Comparison of ENCODE assay signal across 8 cellular contexts in the genomic region with DNA sequence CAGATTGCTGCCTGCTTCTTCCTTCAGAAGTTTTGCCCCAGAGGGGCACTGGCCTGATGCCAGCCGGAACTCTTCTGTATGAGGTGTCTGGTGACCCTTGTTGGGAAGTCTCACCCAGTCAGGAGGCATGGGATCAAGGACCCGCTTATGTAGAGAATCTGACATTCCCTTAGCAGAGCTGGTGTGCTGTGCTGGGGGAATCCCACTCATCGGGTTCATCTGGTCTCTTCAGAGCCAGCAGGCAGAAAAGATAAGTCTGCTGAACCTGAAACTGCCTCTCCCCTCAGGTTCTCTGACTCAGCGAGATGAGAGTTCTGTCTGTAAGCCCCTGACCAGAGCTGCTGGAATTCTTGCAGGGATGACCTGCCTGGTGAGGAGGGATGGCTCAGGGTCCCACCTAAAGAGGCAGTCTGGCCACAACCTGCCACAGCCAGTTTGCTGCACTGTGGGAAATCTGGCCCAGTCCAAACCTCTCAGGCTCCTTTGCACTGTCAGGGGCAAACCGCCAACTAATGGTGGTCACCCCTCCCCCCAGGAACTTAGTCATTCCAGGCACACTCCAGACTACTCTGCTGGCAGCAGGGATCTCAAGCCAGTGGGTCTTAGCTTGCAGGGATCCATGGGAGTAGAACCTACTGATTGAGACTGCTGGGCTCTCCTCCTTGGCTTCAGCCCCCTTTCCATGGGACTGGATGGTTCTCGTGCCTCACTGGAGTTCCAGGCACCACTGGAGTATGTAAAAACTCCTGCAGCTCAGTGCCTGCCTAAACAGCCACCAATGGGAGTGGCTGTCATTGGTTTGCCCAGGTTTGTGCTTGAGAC. TPM values are rescaled to one million over a fixed set of nuclear protein-coding genes. Genes with fewer than 3 reads are reported as not detected.
DNase-seq lines count a peak whose midpoint lies in the region; ATAC-seq and TF ChIP-seq lines count a peak whose summit lies in the region.

No MANE protein-coding gene starts in this region.

- no peak for ATAC-seq in GM18505 (IDR thresholded peaks at IDR 0.05; ENCODE audit: unreplicated experiment)
- ATAC-seq in HG03025 (IDR thresholded peaks at IDR 0.05; ENCODE audit: low FRiP score, unreplicated experiment), result peak; percentile 35
- ATAC-seq in SK-N-SH treated with all-trans-retinoic acid at 6 μM for 48 hours, result peak; percentile 98
- peak; percentile 59 to 86 (median 76) for ATAC-seq in right lobe of liver

- in situ Hi-C loops in brain microvascular endothelial cell (cut with HindIII; ENCODE audit: low pct_ligation_motif_present, low sequenced_read_pairs), result no loop called here

- WGBS in right lobe of liver (ENCODE audit: insufficient coverage, low coverage, low lambda C conversion rate, missing lambda C conversion rate), result 60% methylated on average over 2 of the region's 6 CpGs
- WGBS in thymus, result 35% methylated on average over 6 of the region's 6 CpGs

- peak overlapping the region; percentile 36 for H3K27ac ChIP-seq in brain microvascular endothelial cell
- H3K27ac ChIP-seq in right lobe of liver, result no peak overlapping the region
- H3K27ac ChIP-seq in thymus (ENCODE audit: low read depth), result peak overlapping the region; percentile 67

- H3K4me1 ChIP-seq in right lobe of liver (no peaks in the 10 kb centered on the region), thymus (ENCODE audit: control insufficient read depth, insufficient read depth, low read length) (peaks cover 15% of the 10 kb centered on the region)

- H3K27me3 ChIP-seq in brain microvascular endothelial cell (replicated peaks) (no peaks in the 10 kb centered on the region), right lobe of liver (no peaks in the 10 kb centered on the region), thymus (ENCODE audit: control insufficient read depth, insufficient read depth) (no peaks in the 10 kb centered on the region)

- no peaks in the 10 kb centered on the region for H3K36me3 ChIP-seq in brain microvascular endothelial cell (replicated peaks)
- H3K36me3 ChIP-seq in right lobe of liver, result no peaks in the 10 kb centered on the region
- H3K36me3 ChIP-seq in thymus (ENCODE audit: control insufficient read depth, insufficient read depth), result no peaks in the 10 kb centered on the region

- intact Hi-C loops in right lobe of liver (cut with DNase I), result no loop called here

- H3K4me3 ChIP-seq in brain microvascular endothelial cell (ENCODE audit: low read depth, low read length) (no peak overlapping the region), right lobe of liver (no peak overlapping the region), thymus (ENCODE audit: low read length) (no peak overlapping the region)

- peak; percentile 42 for TF ChIP-seq POLR2A in GM18505 (IDR thresholded peaks at IDR 0.05; ENCODE audit: borderline replicate concordance, extremely low read depth, insufficient read depth, insufficient read length)
- TF ChIP-seq POLR2A in right lobe of liver (IDR thresholded peaks at IDR 0.05), result no peak

- DNase-seq in brain microvascular endothelial cell, result peak; percentile 94
- peak in 2 of 3 donors; percentile 41 to 55 for DNase-seq in right lobe of liver
- DNase-seq in NCI-H1436 treated with DMSO at 0.1 percent for 48 hours (lab: John Stamatoyannopoulos, UW), result no peak
- DNase-seq in NCI-H1694 (lab: John Stamatoyannopoulos, UW), result no peak

- TF ChIP-seq CTCF in brain microvascular endothelial cell (IDR thresholded peaks at IDR 0.05; ENCODE audit: low read depth, low read length, missing control alignments) (no peak), right lobe of liver (IDR thresholded peaks at IDR 0.05) (no peak)

- H3K9me3 ChIP-seq in right lobe of liver, result no peaks in the 10 kb centered on the region
- no peaks in the 10 kb centered on the region for H3K9me3 ChIP-seq in thymus (ENCODE audit: control insufficient read depth)

TF ChIP-seq in SK-N-SH treated with all-trans-retinoic acid at 6 μM for 48 hours, 23 proteins besides CTCF, POLR2A, EP300 and RAD21:
- no peak for TF ChIP-seq PPARA (CRISPR knock-in tag; IDR thresholded peaks at IDR 0.05; ENCODE audit: borderline replicate concordance)
- no peak for TF ChIP-seq ZC3H10 (CRISPR knock-in tag; IDR thresholded peaks at IDR 0.05)
- TF ChIP-seq, protein P1, sequence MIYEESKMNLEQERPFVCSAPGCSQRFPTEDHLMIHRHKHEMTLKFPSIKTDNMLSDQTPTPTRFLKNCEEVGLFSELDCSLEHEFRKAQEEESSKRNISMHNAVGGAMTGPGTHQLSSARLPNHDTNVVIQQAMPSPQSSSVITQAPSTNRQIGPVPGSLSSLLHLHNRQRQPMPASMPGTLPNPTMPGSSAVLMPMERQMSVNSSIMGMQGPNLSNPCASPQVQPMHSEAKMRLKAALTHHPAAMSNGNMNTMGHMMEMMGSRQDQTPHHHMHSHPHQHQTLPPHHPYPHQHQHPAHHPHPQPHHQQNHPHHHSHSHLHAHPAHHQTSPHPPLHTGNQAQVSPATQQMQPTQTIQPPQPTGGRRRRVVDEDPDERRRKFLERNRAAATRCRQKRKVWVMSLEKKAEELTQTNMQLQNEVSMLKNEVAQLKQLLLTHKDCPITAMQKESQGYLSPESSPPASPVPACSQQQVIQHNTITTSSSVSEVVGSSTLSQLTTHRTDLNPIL (CRISPR knock-in tag; IDR thresholded peaks at IDR 0.05; ENCODE audit: low read depth), result no peak
- no peak; the same call in 1 of the 2 replicates for TF ChIP-seq ZFP3 (CRISPR knock-in tag; IDR thresholded peaks at IDR 0.05)
- TF ChIP-seq SNAI2 (CRISPR knock-in tag; IDR thresholded peaks at IDR 0.05), result no peak
- no peak for TF ChIP-seq TSHZ2 (CRISPR knock-in tag; IDR thresholded peaks at IDR 0.05)

RNA-seq across cellular contexts. Expression of gene CLEC2D, which starts 4.1 kb away (rescaled TPM):
- total RNA-seq in right lobe of liver, result 1 to 10 TPM in 5 of 6 experiments, under 1 TPM in 1; 0.62 to 4.4 (median 1.6) TPM
- polyA plus RNA-seq in thymus, result 93.0 TPM

RNA-seq across cellular contexts. Expression of gene CLECL1, which starts 59.3 kb away (rescaled TPM):
- under 1 TPM in 2 of 6 experiments, not detected in 4; 0.56 to 0.60 TPM for total RNA-seq in right lobe of liver
- 11.2 TPM for polyA plus RNA-seq in thymus

Comparison
In these comparisons a context has a peak if more than half of its experiments do, and no peak if none do; other contexts are left out.
1. DNase-seq: peak in brain microvascular endothelial cell (single experiment) and right lobe of liver (2 of 3); none in NCI-H1436 treated with DMSO at 0.1 percent for 48 hours (single experiment) and NCI-H1694 (single experiment).
2. H3K27ac ChIP-seq: peak in brain microvascular endothelial cell (single experiment) and thymus (single experiment); none in right lobe of liver (0 of 3).